1 cellular context compared by ENCODE assay signal in the genomic region with DNA sequence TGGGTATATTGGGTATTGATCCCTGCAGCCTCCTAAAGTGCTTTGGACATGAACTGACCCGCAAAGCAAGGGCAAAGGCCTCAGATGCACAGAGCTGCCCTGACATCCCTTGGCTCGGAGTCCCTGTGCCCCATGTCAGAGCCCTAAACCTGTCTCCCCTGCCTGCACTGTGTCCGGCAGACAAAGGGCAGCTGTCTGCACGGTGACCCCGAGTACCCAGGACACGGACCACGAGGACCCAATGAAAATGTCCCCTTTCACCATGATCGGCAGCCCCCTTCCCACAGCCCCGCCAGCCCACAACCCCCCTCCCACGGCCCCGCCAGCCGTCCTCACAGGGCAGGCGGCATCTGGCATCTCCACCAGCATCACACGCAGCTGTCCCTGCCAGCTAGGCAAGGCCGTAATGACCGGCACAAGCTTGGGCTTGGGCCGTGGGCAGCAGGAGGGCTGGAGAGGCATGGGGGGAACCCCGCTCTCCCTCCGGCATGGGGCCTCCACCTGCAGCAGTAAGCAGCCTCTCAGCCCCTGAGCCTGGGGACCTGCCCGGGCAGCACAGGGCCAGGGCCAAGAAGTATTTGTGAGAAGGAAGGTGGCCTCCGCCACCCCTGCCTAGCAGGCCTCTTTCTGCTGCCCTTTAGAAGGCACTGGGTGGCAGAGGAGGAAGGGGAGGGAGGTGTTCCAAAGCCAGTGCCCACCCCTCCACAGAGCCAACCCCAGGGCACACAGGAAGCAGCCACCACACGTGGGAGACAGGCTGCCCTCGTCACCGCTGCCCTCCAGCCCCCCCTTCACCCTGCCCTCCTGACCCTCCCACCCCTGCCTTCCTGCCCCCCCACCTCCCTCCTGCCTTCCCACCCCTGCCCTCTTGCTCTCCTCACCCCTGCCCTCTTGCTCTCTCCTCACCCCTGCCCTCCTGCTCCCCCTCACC.
TF ChIP-seq lines count a peak whose summit lies in the region.

No MANE protein-coding gene starts in this region.

TF ChIP-seq in IMR-90, 13 proteins besides CTCF, POLR2A, EP300 and RAD21:
- TF ChIP-seq MXI1 (IDR thresholded peaks at IDR 0.05; ENCODE audit: borderline replicate concordance, low read depth, low read length) (no peak), NFE2L2 (IDR thresholded peaks at IDR 0.05; ENCODE audit: low read depth, low read length) (no peak), SMC3 (IDR thresholded peaks at IDR 0.05; ENCODE audit: low read depth, low read length) (no peak), BHLHE40 (IDR thresholded peaks at IDR 0.05; ENCODE audit: low read depth, low read length) (no peak), MAZ (IDR thresholded peaks at IDR 0.05; ENCODE audit: borderline replicate concordance, low read depth, low read length) (no peak), MAFK (IDR thresholded peaks at IDR 0.05; ENCODE audit: low read depth, low read length) (no peak), RFX5 (IDR thresholded peaks at IDR 0.05; ENCODE audit: low read depth, low read length) (no peak), CEBPB (IDR thresholded peaks at IDR 0.05; ENCODE audit: low read depth, low read length) (no peak), FOS (IDR thresholded peaks at IDR 0.05; ENCODE audit: low read depth, low read length) (no peak), CHD1 (IDR thresholded peaks at IDR 0.05; ENCODE audit: low read depth, low read length) (no peak), ELK1 (IDR thresholded peaks at IDR 0.05; ENCODE audit: borderline replicate concordance, low read depth, low read length) (no peak), RCOR1 (IDR thresholded peaks at IDR 0.05; ENCODE audit: insufficient replicate concordance, low read length) (no peak)
- TF ChIP-seq, protein P1, sequence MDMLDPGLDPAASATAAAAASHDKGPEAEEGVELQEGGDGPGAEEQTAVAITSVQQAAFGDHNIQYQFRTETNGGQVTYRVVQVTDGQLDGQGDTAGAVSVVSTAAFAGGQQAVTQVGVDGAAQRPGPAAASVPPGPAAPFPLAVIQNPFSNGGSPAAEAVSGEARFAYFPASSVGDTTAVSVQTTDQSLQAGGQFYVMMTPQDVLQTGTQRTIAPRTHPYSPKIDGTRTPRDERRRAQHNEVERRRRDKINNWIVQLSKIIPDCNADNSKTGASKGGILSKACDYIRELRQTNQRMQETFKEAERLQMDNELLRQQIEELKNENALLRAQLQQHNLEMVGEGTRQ (IDR thresholded peaks at IDR 0.05; ENCODE audit: low read depth, low read length): no peak
